9 cellular contexts compared by ENCODE assay signal in the genomic region with DNA sequence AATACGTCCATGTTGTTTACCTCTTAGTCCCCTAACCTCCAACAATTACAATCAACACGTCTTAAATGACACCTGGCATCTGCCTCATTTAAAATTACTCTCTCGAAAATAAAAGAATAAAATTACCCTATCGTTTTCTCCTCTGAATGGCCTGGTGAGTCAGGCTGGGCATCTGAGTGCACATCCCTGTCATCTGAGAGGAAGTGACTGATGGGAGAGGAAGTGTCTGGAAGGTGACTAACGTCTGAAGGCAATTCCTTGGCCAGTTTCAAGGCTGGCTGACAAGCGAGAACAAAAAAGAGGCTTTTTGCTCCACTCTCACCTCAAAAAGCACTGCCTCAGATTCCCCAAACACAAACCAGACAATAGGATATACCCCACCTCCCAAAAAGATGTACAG. TPM values are rescaled to one million over a fixed set of nuclear protein-coding genes. Genes with fewer than 3 reads are reported as not detected.
A peak's percentile ranks its signal among the peaks of the same experiment; 100 is the strongest.
DNase-seq lines count a peak whose midpoint lies in the region; ATAC-seq, FAIRE-seq and TF ChIP-seq lines count a peak whose summit lies in the region.
"Had no signal": no experiment of that assay in that cellular context is flagged by ENCODE, and none has a peak within 500 bp of the region (broad histone marks: within the 10 kb centered on the region; RNA-seq: fewer than 3 reads in every experiment).

No MANE protein-coding gene starts in this region.

- peak overlapping the region; percentile 89 for H2AK5ac ChIP-seq in H1 (ENCODE audit: low read depth, low read length)

- H3K4me1 ChIP-seq in H1 (replicated peaks in 1 of 4; ENCODE audit: control insufficient read depth in 3 of 4, insufficient read depth in 4 of 4, low read length in 3 of 4), result peaks cover 5 to 33% (median 28%) of the 10 kb centered on the region in 4 experiments; a peak in 6 of 7 replicates
- H3K4me1 ChIP-seq in CD8-positive, alpha-beta memory T cell (ENCODE audit: insufficient read depth, low read length), result peaks cover 26% of the 10 kb centered on the region

- peak overlapping the region; percentile 29 for H3K4ac ChIP-seq in H1 (replicated peaks; ENCODE audit: insufficient read length, low read depth, low read length)

- H3K9ac ChIP-seq in H1 (replicated peaks in 1 of 4; ENCODE audit: extremely low read depth in 1 of 4, low read depth in 3 of 4, low read length in 3 of 4), result no peak overlapping the region

- H3K4me1 Mint-ChIP-seq in CD8-positive, alpha-beta memory T cell, result peaks cover 57 to 82% (median 73%) of the 10 kb centered on the region in 3 donors

- H3K27ac ChIP-seq in H1 (ENCODE audit: low read depth, low read length) (no peak overlapping the region), skin epidermis (peak overlapping the region in 15 of 21 experiments; percentile 9 to 84 (median 65))
- no peak overlapping the region for H3K27ac ChIP-seq in CD8-positive, alpha-beta memory T cell (ENCODE audit: low read depth, low read length)

- peak; percentile 62 to 73 for ATAC-seq in activated CD4-positive, CD25-positive, alpha-beta regulatory T cell treated with anti-CD3 and anti-CD28 coated beads, Interleukin-2, amount 50 U/mL, for 24 hours

- POLR2A ChIA-PET in H1 (lab: Charles Lee; ENCODE audit: partially characterized antibody), result no interaction called here
- POLR2A ChIA-PET in CD8-positive, alpha-beta memory T cell (lab: Charles Lee), result interaction anchor here (0.7 kb wide), 1 partner anchor 16 kb away, joined by 6 read pairs; no protein-coding TSS in a partner anchor

- H2BK20ac ChIP-seq in H1 (ENCODE audit: low read length), result no peak overlapping the region

- peaks cover 0 to 73% of the 10 kb centered on the region in 2 experiments; a peak in 2 of 4 replicates for H3K79me2 ChIP-seq in H1 (ENCODE audit: control insufficient read depth in 1 of 2, insufficient read depth in 2 of 2, low read length in 2 of 2)

- no peak for DNase-seq in activated CD4-positive, CD25-positive, alpha-beta regulatory T cell (lab: John Stamatoyannopoulos, UW)
- DNase-seq in NOMO-1 treated with dmso at 0.1 percent for 144 hours (lab: John Stamatoyannopoulos, UW; ENCODE audit: unreplicated experiment), result peak; percentile 72
- no peak for DNase-seq in H1 (ENCODE audit: low read depth in 1 of 2, low spot score in 2 of 2)
- no peak for DNase-seq in germinal center (ENCODE audit: low spot score)
- no peak for DNase-seq in activated gamma-delta T cell (lab: John Stamatoyannopoulos, UW)
- no peak for DNase-seq in CD8-positive, alpha-beta memory T cell

- H2BK15ac ChIP-seq in H1 (ENCODE audit: low read length), result no peak overlapping the region

- no peaks in the 10 kb centered on the region for H3K9me3 Mint-ChIP-seq in CD8-positive, alpha-beta memory T cell
- H3K9me3 Mint-ChIP-seq: T-helper 1 cell treated with Interleukin-12 subunit alpha and Interleukin-12 subunit beta and Interleukin-4 antibody, amounts not matched to agents 30 μg/mL and 1 μg/mL, for 36 hours had no signal

- 85 to 100% methylated on average over 2 to 6 of the region's 6 CpGs for WGBS in H1 (ENCODE audit: extremely low coverage in 1 of 2, insufficient coverage in 1 of 2, insufficient read length in 1 of 2, insufficient replicate concordance in 2 of 2, low coverage in 1 of 2, low lambda C conversion rate in 2 of 2, missing lambda C conversion rate in 1 of 2), 2 experiments

- no peak for TF ChIP-seq POLR2A in H1 (IDR thresholded peaks at IDR 0.05; ENCODE audit: control extremely low read depth in 1 of 2, low read depth in 2 of 2, low read length in 2 of 2)

- H3K4me3 ChIP-seq in H1 (ENCODE audit: extremely low read depth in 1 of 4, insufficient read depth in 2 of 4, low read depth in 3 of 4, low read length in 4 of 4) (no peak overlapping the region), skin epidermis (no peak overlapping the region)
- no peak overlapping the region for H3K4me3 ChIP-seq in CD8-positive, alpha-beta memory T cell (ENCODE audit: low read length)

- H3K9me3 ChIP-seq in H1 (ENCODE audit: insufficient read depth in 2 of 2, low read depth in 1 of 2, low read length in 1 of 2), result no peaks in the 10 kb centered on the region
- H3K9me3 ChIP-seq in CD8-positive, alpha-beta memory T cell (ENCODE audit: low read length), result no peaks in the 10 kb centered on the region

- TF ChIP-seq RAD21 in H1 (IDR thresholded peaks at IDR 0.05 in 1 of 2, conservative IDR thresholded peaks at IDR 0.05 in 1 of 2; ENCODE audit: low read depth in 2 of 2, low read length in 2 of 2), result no peak

- no peak overlapping the region for H2BK5ac ChIP-seq in H1 (ENCODE audit: low read depth, low read length)

- H3K27ac Mint-ChIP-seq in CD8-positive, alpha-beta memory T cell, result peak overlapping the region in 3 of 8 donors; percentile 2 to 86 (median 36)

- no peaks in the 10 kb centered on the region for H4K20me1 ChIP-seq in H1 (replicated peaks in 1 of 2; ENCODE audit: control insufficient read depth in 1 of 2, insufficient read depth in 2 of 2, low read length in 2 of 2)

- no peak overlapping the region for H4K5ac ChIP-seq in H1 (ENCODE audit: insufficient read length, low read depth, low read length)

- no peak overlapping the region for H3K18ac ChIP-seq in H1 (ENCODE audit: extremely low read depth, low read length)

- H3K23me2 ChIP-seq in H1 (ENCODE audit: low read depth, low read length), result no peaks in the 10 kb centered on the region

- H4K8ac ChIP-seq in H1 (ENCODE audit: extremely low read depth, insufficient read depth, low read length), result no peak overlapping the region

- no peak overlapping the region for H3K56ac ChIP-seq in H1 (replicated peaks; ENCODE audit: insufficient read length, low read depth, low read length)

- H3K79me1 ChIP-seq in H1 (ENCODE audit: low read depth, low read length), result peaks cover 2% of the 10 kb centered on the region; the same call in 1 of the 2 replicates

- H3K23ac ChIP-seq in H1 (ENCODE audit: insufficient read length), result no peak overlapping the region

- H2AFZ ChIP-seq in H1 (ENCODE audit: low read length), result no peak overlapping the region

- H3K36me3 ChIP-seq in H1 (ENCODE audit: control insufficient read depth in 2 of 4, insufficient read depth in 4 of 4, low read length in 3 of 4), result no peaks in the 10 kb centered on the region
- no peaks in the 10 kb centered on the region for H3K36me3 ChIP-seq in CD8-positive, alpha-beta memory T cell (ENCODE audit: insufficient read depth, low read length)

- no peaks in the 10 kb centered on the region for H3K27me3 ChIP-seq in H1 (replicated peaks in 1 of 4; ENCODE audit: control insufficient read depth in 3 of 4, extremely low read depth in 1 of 4, insufficient read depth in 3 of 4, low read length in 3 of 4)
- no peaks in the 10 kb centered on the region for H3K27me3 ChIP-seq in CD8-positive, alpha-beta memory T cell (ENCODE audit: insufficient read depth, low read length, poor library complexity, severe bottlenecking)

- no peak for TF ChIP-seq EP300 in H1 (IDR thresholded peaks at IDR 0.05; ENCODE audit: borderline replicate concordance in 1 of 2, low read depth in 2 of 2, low read length in 2 of 2)

- no peak overlapping the region; the same call in 1 of the 2 replicates for H2BK12ac ChIP-seq in H1 (ENCODE audit: low read depth, low read length)

- peak overlapping the region in 1 of 2 experiments; percentile 16; a peak in 1 of 4 replicates for H3K4me2 ChIP-seq in H1 (ENCODE audit: insufficient read depth in 1 of 2, low read depth in 2 of 2, low read length in 2 of 2)

- no peak overlapping the region for H4K91ac ChIP-seq in H1 (replicated peaks; ENCODE audit: insufficient read length, low read length)

- no peak for FAIRE-seq in H1 (lab: Jason Lieb, UNC)

- no peak overlapping the region for H3K14ac ChIP-seq in H1 (ENCODE audit: insufficient read length)

- H2BK120ac ChIP-seq in H1 (replicated peaks; ENCODE audit: low read depth, low read length), result peak overlapping the region; percentile 13

- peaks cover 0 to 26% (median 13%) of the 10 kb centered on the region in 3 donors for H3K36me3 Mint-ChIP-seq in CD8-positive, alpha-beta memory T cell

- H3K27me3 Mint-ChIP-seq in CD8-positive, alpha-beta memory T cell, result no peaks in the 10 kb centered on the region

- peak overlapping the region in 1 of 7 donors; percentile 13 for H3K4me3 Mint-ChIP-seq in CD8-positive, alpha-beta memory T cell
- H3K4me3 Mint-ChIP-seq: T-helper 1 cell treated with Interleukin-12 subunit alpha and Interleukin-12 subunit beta and Interleukin-4 antibody, amounts not matched to agents 30 μg/mL and 1 μg/mL, for 36 hours had no signal

- CTCF ChIA-PET in H1 (lab: Charles Lee; ENCODE audit: partially characterized antibody), result no interaction called here
- CTCF ChIA-PET in CD8-positive, alpha-beta memory T cell (lab: Charles Lee), result no interaction called here

- TF ChIP-seq CTCF in H1 (IDR thresholded peaks at IDR 0.05; ENCODE audit: control extremely low read depth in 1 of 3, insufficient read depth in 1 of 3, low read depth in 1 of 3, low read length in 3 of 3), result no peak

TF ChIP-seq in H1, 55 proteins besides CTCF, POLR2A, EP300 and RAD21 (continues in another document):
- TF ChIP-seq, protein P1, sequence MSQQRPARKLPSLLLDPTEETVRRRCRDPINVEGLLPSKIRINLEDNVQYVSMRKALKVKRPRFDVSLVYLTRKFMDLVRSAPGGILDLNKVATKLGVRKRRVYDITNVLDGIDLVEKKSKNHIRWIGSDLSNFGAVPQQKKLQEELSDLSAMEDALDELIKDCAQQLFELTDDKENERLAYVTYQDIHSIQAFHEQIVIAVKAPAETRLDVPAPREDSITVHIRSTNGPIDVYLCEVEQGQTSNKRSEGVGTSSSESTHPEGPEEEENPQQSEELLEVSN (IDR thresholded peaks at IDR 0.05), result no peak
- TF ChIP-seq CREB1 (IDR thresholded peaks at IDR 0.05) (no peak), KDM4A (IDR thresholded peaks at IDR 0.05; ENCODE audit: low read depth, low read length, severe bottlenecking) (no peak), NRF1 (IDR thresholded peaks at IDR 0.05; ENCODE audit: low read depth, low read length) (no peak), FOSL1 (IDR thresholded peaks at IDR 0.05; ENCODE audit: insufficient read depth, low read depth, low read length) (no peak)

RNA-seq across cellular contexts. Expression of a gene that starts 57.7 kb away (rescaled TPM):
- 140 and 146 TPM in 2 replicates for total RNA-seq in H1 (2021; fragmentation: NEBNext Ultra II Directional; extraction: Animal tissue kit (Norgen Biotek cat#: 25700))
- 79.2 and 101 TPM in 2 replicates for polyA plus RNA-seq in H1 (2011; rRNA removed)
- polyA plus RNA-seq in H1 (2011; cell fraction: cytosol; rRNA removed), result 85.1 TPM
- 106 TPM for polyA plus RNA-seq in H1 (2011; cell fraction: nucleus; rRNA removed)
- polyA plus RNA-seq in H1 (2012, experiment 1 of 2), result 86.0 to 98.9 TPM (median 91.5 TPM) in 4 replicates
- polyA plus RNA-seq in H1 (2012, experiment 2 of 2), result 41.8 TPM
- polyA plus RNA-seq in H1 (2013, experiment 1 of 2), result 89.0 TPM
- 86.7 TPM for polyA plus RNA-seq in H1 (2013, experiment 2 of 2)
- 117 and 131 TPM in 2 replicates for polyA minus RNA-seq in H1 (2011; rRNA and poly(A)+ RNA removed)
- polyA minus RNA-seq in H1 (2011; cell fraction: cytosol; rRNA and poly(A)+ RNA removed), result 31.9 TPM
- 97.4 TPM for polyA minus RNA-seq in H1 (2011; cell fraction: nucleus; rRNA and poly(A)+ RNA removed)
- total RNA-seq in CD8-positive, alpha-beta memory T cell, result 100 to 1,000 TPM; 111 to 119 TPM
- 64.7 TPM for polyA plus RNA-seq in CD8-positive, alpha-beta memory T cell

Comparison
In these comparisons a context has a peak if more than half of its experiments do, and no peak if none do; other contexts are left out.
1. H3K27ac ChIP-seq: peak in skin epidermis (15 of 21); none in H1 (single experiment) and CD8-positive, alpha-beta memory T cell (single experiment).